1 cellular context compared by ENCODE assay signal in the genomic region with DNA sequence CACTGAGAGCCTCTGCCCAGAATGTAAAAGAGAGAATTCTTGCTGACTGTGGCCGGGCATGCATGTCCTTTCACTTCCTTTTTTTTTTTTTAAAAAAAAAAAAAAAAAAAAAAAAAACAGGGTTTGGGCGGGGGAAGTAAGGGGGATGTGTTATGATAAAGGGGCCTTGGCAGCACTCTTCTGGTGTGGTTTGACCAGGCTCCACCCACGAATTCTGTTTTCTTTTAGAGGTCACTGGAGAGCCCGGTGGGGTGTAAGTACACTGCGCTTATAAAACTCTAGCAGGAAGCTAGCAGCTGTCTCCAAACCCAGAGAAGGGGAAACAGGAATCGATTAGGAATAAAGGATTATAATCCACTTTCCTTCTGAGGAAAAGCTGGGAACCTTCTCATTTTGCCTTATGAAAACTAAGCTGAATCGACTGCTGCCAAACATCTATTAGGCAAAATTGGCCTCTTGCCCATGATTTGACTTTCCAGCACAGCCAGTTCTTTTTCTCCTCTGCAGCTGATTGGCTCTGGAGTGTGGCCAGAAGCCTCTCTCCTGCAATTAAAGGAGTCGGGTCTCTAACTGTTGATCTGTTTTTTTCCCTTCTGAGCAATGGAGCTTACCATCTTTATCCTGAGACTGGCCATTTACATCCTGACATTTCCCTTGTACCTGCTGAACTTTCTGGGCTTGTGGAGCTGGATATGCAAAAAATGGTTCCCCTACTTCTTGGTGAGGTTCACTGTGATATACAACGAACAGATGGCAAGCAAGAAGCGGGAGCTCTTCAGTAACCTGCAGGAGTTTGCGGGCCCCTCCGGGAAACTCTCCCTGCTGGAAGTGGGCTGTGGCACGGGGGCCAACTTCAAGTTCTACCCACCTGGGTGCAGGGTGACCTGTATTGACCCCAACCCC.
A peak's percentile ranks its signal among the peaks of the same experiment; 100 is the strongest.
TF ChIP-seq lines count a peak whose summit lies in the region.

No MANE protein-coding gene starts in this region.

TF ChIP-seq in K562, 482 proteins besides CTCF, POLR2A, EP300 and RAD21 (continued from another document and continues in another):
- TF ChIP-seq SP1 (CRISPR knock-in tag; IDR thresholded peaks at IDR 0.05) (no peak), ZNF347 (CRISPR knock-in tag; IDR thresholded peaks at IDR 0.05; ENCODE audit: low read depth) (no peak), MYC (IDR thresholded peaks at IDR 0.05; ENCODE audit: low read depth, low read length) (peak; percentile 21), MYC (CRISPR knock-in tag; IDR thresholded peaks at IDR 0.05; ENCODE audit: borderline replicate concordance, low read depth) (no peak), NONO (IDR thresholded peaks at IDR 0.05; ENCODE audit: low read depth in 2 of 2, low read length in 1 of 2) (no peak), FOXJ3 (CRISPR knock-in tag; IDR thresholded peaks at IDR 0.05) (no peak), NCOA4 (IDR thresholded peaks at IDR 0.05; ENCODE audit: partially characterized antibody) (no peak), HDAC1 (IDR thresholded peaks at IDR 0.05) (peak in 1 of 2 experiments; percentile 34; a peak in 1 of 4 replicates), CUX1 (CRISPR knock-in tag; IDR thresholded peaks at IDR 0.05) (no peak), JUN (IDR thresholded peaks at IDR 0.05; ENCODE audit: borderline replicate concordance, low read depth, low read length) (no peak), JUN (CRISPR knock-in tag; IDR thresholded peaks at IDR 0.05; ENCODE audit: borderline replicate concordance) (no peak), HINFP (tag; conservative IDR thresholded peaks at IDR 0.05; ENCODE audit: low read depth) (no peak), ZFP91 (CRISPR knock-in tag; IDR thresholded peaks at IDR 0.05) (peak; percentile 84), ZNF699 (CRISPR knock-in tag; IDR thresholded peaks at IDR 0.05; ENCODE audit: insufficient replicate concordance) (no peak), HBP1 (CRISPR knock-in tag; IDR thresholded peaks at IDR 0.05) (no peak), STAG1 (CRISPR knock-in tag; IDR thresholded peaks at IDR 0.05; ENCODE audit: borderline replicate concordance) (no peak), KLF6 (CRISPR knock-in tag; IDR thresholded peaks at IDR 0.05; ENCODE audit: borderline replicate concordance) (no peak), ZKSCAN1 (IDR thresholded peaks at IDR 0.05; ENCODE audit: low read depth, low read length) (peak; percentile 75), POLR3G (IDR thresholded peaks at IDR 0.05; ENCODE audit: extremely low read depth, insufficient read length, insufficient replicate concordance) (no peak), NFIX (CRISPR knock-in tag; IDR thresholded peaks at IDR 0.05; ENCODE audit: low read depth) (no peak), ZNF436 (CRISPR knock-in tag; IDR thresholded peaks at IDR 0.05) (no peak)
- TF ChIP-seq, protein P1, sequence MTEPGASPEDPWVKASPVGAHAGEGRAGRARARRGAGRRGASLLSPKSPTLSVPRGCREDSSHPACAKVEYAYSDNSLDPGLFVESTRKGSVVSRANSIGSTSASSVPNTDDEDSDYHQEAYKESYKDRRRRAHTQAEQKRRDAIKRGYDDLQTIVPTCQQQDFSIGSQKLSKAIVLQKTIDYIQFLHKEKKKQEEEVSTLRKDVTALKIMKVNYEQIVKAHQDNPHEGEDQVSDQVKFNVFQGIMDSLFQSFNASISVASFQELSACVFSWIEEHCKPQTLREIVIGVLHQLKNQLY (CRISPR knock-in tag; conservative IDR thresholded peaks at IDR 0.05): no peak
- TF ChIP-seq, protein P2, sequence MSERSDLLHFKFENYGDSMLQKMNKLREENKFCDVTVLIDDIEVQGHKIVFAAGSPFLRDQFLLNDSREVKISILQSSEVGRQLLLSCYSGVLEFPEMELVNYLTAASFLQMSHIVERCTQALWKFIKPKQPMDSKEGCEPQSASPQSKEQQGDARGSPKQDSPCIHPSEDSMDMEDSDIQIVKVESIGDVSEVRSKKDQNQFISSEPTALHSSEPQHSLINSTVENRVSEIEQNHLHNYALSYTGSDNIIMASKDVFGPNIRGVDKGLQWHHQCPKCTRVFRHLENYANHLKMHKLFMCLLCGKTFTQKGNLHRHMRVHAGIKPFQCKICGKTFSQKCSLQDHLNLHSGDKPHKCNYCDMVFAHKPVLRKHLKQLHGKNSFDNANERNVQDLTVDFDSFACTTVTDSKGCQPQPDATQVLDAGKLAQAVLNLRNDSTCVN (CRISPR knock-in tag; IDR thresholded peaks at IDR 0.05): no peak
- TF ChIP-seq, protein P3, sequence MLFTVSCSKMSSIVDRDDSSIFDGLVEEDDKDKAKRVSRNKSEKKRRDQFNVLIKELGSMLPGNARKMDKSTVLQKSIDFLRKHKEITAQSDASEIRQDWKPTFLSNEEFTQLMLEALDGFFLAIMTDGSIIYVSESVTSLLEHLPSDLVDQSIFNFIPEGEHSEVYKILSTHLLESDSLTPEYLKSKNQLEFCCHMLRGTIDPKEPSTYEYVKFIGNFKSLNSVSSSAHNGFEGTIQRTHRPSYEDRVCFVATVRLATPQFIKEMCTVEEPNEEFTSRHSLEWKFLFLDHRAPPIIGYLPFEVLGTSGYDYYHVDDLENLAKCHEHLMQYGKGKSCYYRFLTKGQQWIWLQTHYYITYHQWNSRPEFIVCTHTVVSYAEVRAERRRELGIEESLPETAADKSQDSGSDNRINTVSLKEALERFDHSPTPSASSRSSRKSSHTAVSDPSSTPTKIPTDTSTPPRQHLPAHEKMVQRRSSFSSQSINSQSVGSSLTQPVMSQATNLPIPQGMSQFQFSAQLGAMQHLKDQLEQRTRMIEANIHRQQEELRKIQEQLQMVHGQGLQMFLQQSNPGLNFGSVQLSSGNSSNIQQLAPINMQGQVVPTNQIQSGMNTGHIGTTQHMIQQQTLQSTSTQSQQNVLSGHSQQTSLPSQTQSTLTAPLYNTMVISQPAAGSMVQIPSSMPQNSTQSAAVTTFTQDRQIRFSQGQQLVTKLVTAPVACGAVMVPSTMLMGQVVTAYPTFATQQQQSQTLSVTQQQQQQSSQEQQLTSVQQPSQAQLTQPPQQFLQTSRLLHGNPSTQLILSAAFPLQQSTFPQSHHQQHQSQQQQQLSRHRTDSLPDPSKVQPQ (CRISPR knock-in tag; IDR thresholded peaks at IDR 0.05; ENCODE audit: borderline replicate concordance): no peak
- TF ChIP-seq, protein P4, sequence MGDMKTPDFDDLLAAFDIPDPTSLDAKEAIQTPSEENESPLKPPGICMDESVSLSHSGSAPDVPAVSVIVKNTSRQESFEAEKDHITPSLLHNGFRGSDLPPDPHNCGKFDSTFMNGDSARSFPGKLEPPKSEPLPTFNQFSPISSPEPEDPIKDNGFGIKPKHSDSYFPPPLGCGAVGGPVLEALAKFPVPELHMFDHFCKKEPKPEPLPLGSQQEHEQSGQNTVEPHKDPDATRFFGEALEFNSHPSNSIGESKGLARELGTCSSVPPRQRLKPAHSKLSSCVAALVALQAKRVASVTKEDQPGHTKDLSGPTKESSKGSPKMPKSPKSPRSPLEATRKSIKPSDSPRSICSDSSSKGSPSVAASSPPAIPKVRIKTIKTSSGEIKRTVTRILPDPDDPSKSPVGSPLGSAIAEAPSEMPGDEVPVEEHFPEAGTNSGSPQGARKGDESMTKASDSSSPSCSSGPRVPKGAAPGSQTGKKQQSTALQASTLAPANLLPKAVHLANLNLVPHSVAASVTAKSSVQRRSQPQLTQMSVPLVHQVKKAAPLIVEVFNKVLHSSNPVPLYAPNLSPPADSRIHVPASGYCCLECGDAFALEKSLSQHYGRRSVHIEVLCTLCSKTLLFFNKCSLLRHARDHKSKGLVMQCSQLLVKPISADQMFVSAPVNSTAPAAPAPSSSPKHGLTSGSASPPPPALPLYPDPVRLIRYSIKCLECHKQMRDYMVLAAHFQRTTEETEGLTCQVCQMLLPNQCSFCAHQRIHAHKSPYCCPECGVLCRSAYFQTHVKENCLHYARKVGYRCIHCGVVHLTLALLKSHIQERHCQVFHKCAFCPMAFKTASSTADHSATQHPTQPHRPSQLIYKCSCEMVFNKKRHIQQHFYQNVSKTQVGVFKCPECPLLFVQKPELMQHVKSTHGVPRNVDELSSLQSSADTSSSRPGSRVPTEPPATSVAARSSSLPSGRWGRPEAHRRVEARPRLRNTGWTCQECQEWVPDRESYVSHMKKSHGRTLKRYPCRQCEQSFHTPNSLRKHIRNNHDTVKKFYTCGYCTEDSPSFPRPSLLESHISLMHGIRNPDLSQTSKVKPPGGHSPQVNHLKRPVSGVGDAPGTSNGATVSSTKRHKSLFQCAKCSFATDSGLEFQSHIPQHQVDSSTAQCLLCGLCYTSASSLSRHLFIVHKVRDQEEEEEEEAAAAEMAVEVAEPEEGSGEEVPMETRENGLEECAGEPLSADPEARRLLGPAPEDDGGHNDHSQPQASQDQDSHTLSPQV (IDR thresholded peaks at IDR 0.05): no peak
- TF ChIP-seq, protein P5, sequence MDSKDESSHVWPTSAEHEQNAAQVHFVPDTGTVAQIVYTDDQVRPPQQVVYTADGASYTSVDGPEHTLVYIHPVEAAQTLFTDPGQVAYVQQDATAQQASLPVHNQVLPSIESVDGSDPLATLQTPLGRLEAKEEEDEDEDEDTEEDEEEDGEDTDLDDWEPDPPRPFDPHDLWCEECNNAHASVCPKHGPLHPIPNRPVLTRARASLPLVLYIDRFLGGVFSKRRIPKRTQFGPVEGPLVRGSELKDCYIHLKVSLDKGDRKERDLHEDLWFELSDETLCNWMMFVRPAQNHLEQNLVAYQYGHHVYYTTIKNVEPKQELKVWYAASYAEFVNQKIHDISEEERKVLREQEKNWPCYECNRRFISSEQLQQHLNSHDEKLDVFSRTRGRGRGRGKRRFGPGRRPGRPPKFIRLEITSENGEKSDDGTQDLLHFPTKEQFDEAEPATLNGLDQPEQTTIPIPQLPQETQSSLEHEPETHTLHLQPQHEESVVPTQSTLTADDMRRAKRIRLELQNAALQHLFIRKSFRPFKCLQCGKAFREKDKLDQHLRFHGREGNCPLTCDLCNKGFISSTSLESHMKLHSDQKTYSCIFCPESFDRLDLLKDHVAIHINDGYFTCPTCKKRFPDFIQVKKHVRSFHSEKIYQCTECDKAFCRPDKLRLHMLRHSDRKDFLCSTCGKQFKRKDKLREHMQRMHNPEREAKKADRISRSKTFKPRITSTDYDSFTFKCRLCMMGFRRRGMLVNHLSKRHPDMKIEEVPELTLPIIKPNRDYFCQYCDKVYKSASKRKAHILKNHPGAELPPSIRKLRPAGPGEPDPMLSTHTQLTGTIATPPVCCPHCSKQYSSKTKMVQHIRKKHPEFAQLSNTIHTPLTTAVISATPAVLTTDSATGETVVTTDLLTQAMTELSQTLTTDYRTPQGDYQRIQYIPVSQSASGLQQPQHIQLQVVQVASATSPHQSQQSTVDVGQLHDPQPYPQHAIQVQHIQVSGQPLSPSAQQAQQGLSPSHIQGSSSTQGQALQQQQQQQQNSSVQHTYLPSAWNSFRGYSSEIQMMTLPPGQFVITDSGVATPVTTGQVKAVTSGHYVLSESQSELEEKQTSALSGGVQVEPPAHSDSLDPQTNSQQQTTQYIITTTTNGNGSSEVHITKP (IDR thresholded peaks at IDR 0.05; ENCODE audit: partially characterized antibody): peak; percentile 48
